Comparison of ENCODE assay signal across 12 cellular contexts in genomic region chr12:14950421-14950820, GRCh38. TPM values are rescaled to one million over a fixed set of nuclear protein-coding genes. Genes with fewer than 3 reads are reported as not detected.
DNase-seq lines count a peak whose midpoint lies in the region; ATAC-seq, FAIRE-seq and TF ChIP-seq lines count a peak whose summit lies in the region.
"Had no signal": no experiment of that assay in that cellular context is flagged by ENCODE, and none has a peak within 500 bp of the region (broad histone marks: within the 10 kb centered on the region; RNA-seq: fewer than 3 reads in every experiment).

No MANE protein-coding gene starts in this region.

- H4K8ac ChIP-seq in neuronal stem cell (ENCODE audit: low read depth, low read length) (no peak overlapping the region), H9 (replicated peaks; ENCODE audit: insufficient read length, low read depth, low read length) (no peak overlapping the region)

- H2BK5ac ChIP-seq in neuronal stem cell (ENCODE audit: low read length) (no peak overlapping the region), H9 (ENCODE audit: insufficient read length, low read length) (no peak overlapping the region)

- DNase-seq in GM06990 (ENCODE audit: extremely low read depth, insufficient read length) (peak; percentile 76), neuronal stem cell (ENCODE audit: low spot score) (no peak), pons (ENCODE audit: low spot score) (no peak), H54 (ENCODE audit: insufficient read length, low spot score) (no peak), H9 (no peak)
- no peak for DNase-seq in activated naive CD8-positive, alpha-beta T cell treated with anti-CD3 and anti-CD28 coated beads for 36 hours
- DNase-seq: activated CD8-positive, alpha-beta memory T cell treated with anti-CD3 and anti-CD28 coated beads, Interleukin-2, amount 50 U/mL, for 4 hours had no signal

- H2BK12ac ChIP-seq in neuronal stem cell (ENCODE audit: low read length), result no peak overlapping the region
- no peak overlapping the region for H2BK12ac ChIP-seq in H9 (ENCODE audit: insufficient read length, low read depth, low read length)

- H3K23ac ChIP-seq in neuronal stem cell (ENCODE audit: low read depth, low read length, poor library complexity) (no peak overlapping the region), H9 (ENCODE audit: insufficient read length, low read depth, low read length) (no peak overlapping the region)

- H3K9ac ChIP-seq in neuronal stem cell (ENCODE audit: low read depth, low read length, poor library complexity) (no peak overlapping the region), H9 (ENCODE audit: extremely low read depth, insufficient read length, low read length) (no peak overlapping the region)

- no peaks in the 10 kb centered on the region for H3K79me1 ChIP-seq in neuronal stem cell (ENCODE audit: low read depth, low read length)
- no peaks in the 10 kb centered on the region for H3K79me1 ChIP-seq in H9 (ENCODE audit: insufficient read depth, low read depth, low read length, poor library complexity, severe bottlenecking)

- H4K5ac ChIP-seq in H9 (ENCODE audit: insufficient read length, low read depth, low read length), result no peak overlapping the region

- no peak overlapping the region; the same call in 1 of the 2 replicates for H3K4me3 ChIP-seq in GM06990 (replicated peaks; ENCODE audit: low read depth, low read length)
- H3K4me3 ChIP-seq in neuronal stem cell (ENCODE audit: low read length in 2 of 2), result no peak overlapping the region

- H3K4me3 Mint-ChIP-seq in activated naive CD8-positive, alpha-beta T cell treated with anti-CD3 and anti-CD28 coated beads for 36 hours, result peak overlapping the region; percentile 86
- H3K4me3 Mint-ChIP-seq in H9, result no peak overlapping the region

- H2BK15ac ChIP-seq in neuronal stem cell (ENCODE audit: low read length) (no peak overlapping the region), H9 (ENCODE audit: low read depth, low read length) (no peak overlapping the region)

- H3K9me3 ChIP-seq in neuronal stem cell (replicated peaks in 1 of 2; ENCODE audit: control insufficient read depth in 2 of 2, insufficient read depth in 1 of 2, low read depth in 1 of 2, low read length in 2 of 2) (no peaks in the 10 kb centered on the region), H9 (ENCODE audit: control insufficient read depth, low read depth, low read length) (no peaks in the 10 kb centered on the region)

- peak overlapping the region; percentile 49 for H3K27ac ChIP-seq in neuronal stem cell (replicated peaks; ENCODE audit: low read length)
- no peak overlapping the region for H3K27ac ChIP-seq in H9 (ENCODE audit: insufficient read length, low read depth, low read length)

- H2AK5ac ChIP-seq in neuronal stem cell (ENCODE audit: low read depth, low read length) (no peak overlapping the region), H9 (ENCODE audit: insufficient read length, low read length) (no peak overlapping the region)

- H3K18ac ChIP-seq in neuronal stem cell (ENCODE audit: low read length), result no peak overlapping the region
- no peak overlapping the region for H3K18ac ChIP-seq in H9 (ENCODE audit: insufficient read length, low read depth, low read length)

- WGBS in neuronal stem cell (ENCODE audit: extremely low coverage in 2 of 2, insufficient read length in 2 of 2, insufficient replicate concordance in 1 of 2), 2 donors, result no CpG with 5 or more reads among the region's 4 CpGs
- no CpG with 5 or more reads among the region's 4 CpGs for WGBS in H9 (ENCODE audit: extremely low coverage, insufficient read length, low lambda C conversion rate)

- H3K14ac ChIP-seq in neuronal stem cell (ENCODE audit: low read length) (no peak overlapping the region), H9 (ENCODE audit: insufficient read depth, low read length) (no peak overlapping the region)

- H3K4me1 ChIP-seq in neuronal stem cell (ENCODE audit: control insufficient read depth in 2 of 2, insufficient read depth in 1 of 2, low read depth in 1 of 2, low read length in 2 of 2) (peaks cover 13 to 15% of the 10 kb centered on the region in 2 donors), H9 (ENCODE audit: insufficient read depth, low read length) (peaks cover 6% of the 10 kb centered on the region; the same call in 1 of the 2 replicates)

- H3K27me3 Mint-ChIP-seq in activated naive CD8-positive, alpha-beta T cell treated with anti-CD3 and anti-CD28 coated beads for 36 hours, result no peaks in the 10 kb centered on the region
- no peaks in the 10 kb centered on the region; the same call in 1 of the 2 replicates for H3K27me3 Mint-ChIP-seq in H9 (ENCODE audit: low read depth)

- no peak overlapping the region for H3T11ph ChIP-seq in H9 (ENCODE audit: low read length)

- no peak overlapping the region for H2BK20ac ChIP-seq in H9 (ENCODE audit: low read depth, low read length, poor library complexity, severe bottlenecking)

- no peak for TF ChIP-seq POLR2A in H54 (IDR thresholded peaks at IDR 0.05; ENCODE audit: low read depth, low read length)

- peaks cover 25% of the 10 kb centered on the region for H3K36me3 ChIP-seq in GM06990 (ENCODE audit: control insufficient read depth, insufficient read depth, low read length)
- H3K36me3 ChIP-seq in neuronal stem cell (replicated peaks in 1 of 2; ENCODE audit: control insufficient read depth in 2 of 2, insufficient read depth in 2 of 2, low read length in 2 of 2), result no peaks in the 10 kb centered on the region

- H3K56ac ChIP-seq in H9 (ENCODE audit: insufficient read length, low read depth, low read length), result no peak overlapping the region

- H3K36me3 Mint-ChIP-seq in activated naive CD8-positive, alpha-beta T cell treated with anti-CD3 and anti-CD28 coated beads for 36 hours, result peaks cover 72% of the 10 kb centered on the region
- no peaks in the 10 kb centered on the region for H3K36me3 Mint-ChIP-seq in H9 (ENCODE audit: insufficient read depth in 1 of 3, low read depth in 3 of 3)

- no peaks in the 10 kb centered on the region for H3K79me2 ChIP-seq in H9 (ENCODE audit: insufficient read depth, low read length)

- TF ChIP-seq CTCF in GM06990 (IDR thresholded peaks at IDR 0.05; ENCODE audit: insufficient read depth, low read length, poor library complexity, severe bottlenecking) (no peak), H9 (conservative IDR thresholded peaks at IDR 0.05) (no peak)

- no peak overlapping the region for H3K4ac ChIP-seq in neuronal stem cell (ENCODE audit: low read length)
- no peak overlapping the region for H3K4ac ChIP-seq in H9 (ENCODE audit: low read depth, low read length)

- H2AFZ ChIP-seq in neuronal stem cell (ENCODE audit: low read length), result no peak overlapping the region
- no peak overlapping the region for H2AFZ ChIP-seq in H9 (ENCODE audit: low read length)

- H3K27ac Mint-ChIP-seq in activated naive CD8-positive, alpha-beta T cell treated with anti-CD3 and anti-CD28 coated beads for 36 hours, result peak overlapping the region; percentile 93
- no peak overlapping the region for H3K27ac Mint-ChIP-seq in H9

- no peak for FAIRE-seq in H54 (lab: Jason Lieb, UNC)
- FAIRE-seq: HepG2 had no signal

- H4K91ac ChIP-seq in neuronal stem cell (ENCODE audit: low read depth, low read length, poor library complexity) (no peak overlapping the region), H9 (ENCODE audit: insufficient read length, low read depth, low read length) (no peak overlapping the region)

- H3K4me2 ChIP-seq in neuronal stem cell (ENCODE audit: insufficient read depth, low read length, poor library complexity, severe bottlenecking), result no peak overlapping the region
- H3K4me2 ChIP-seq in H9 (ENCODE audit: insufficient read depth, insufficient read length, low read length), result no peak overlapping the region

- H3K9me3 Mint-ChIP-seq in activated naive CD8-positive, alpha-beta T cell treated with anti-CD3 and anti-CD28 coated beads for 36 hours, result no peaks in the 10 kb centered on the region
- no peaks in the 10 kb centered on the region for H3K9me3 Mint-ChIP-seq in H9

- no peaks in the 10 kb centered on the region for H3K23me2 ChIP-seq in H9 (ENCODE audit: insufficient read length, low read depth, low read length, poor library complexity, severe bottlenecking)

- no peaks in the 10 kb centered on the region for H4K20me1 ChIP-seq in H9 (ENCODE audit: control insufficient read depth, insufficient read depth, insufficient read length)

- H2BK120ac ChIP-seq in neuronal stem cell (ENCODE audit: low read depth, low read length) (no peak overlapping the region), H9 (ENCODE audit: low read depth, low read length, poor library complexity, severe bottlenecking) (no peak overlapping the region)

- ATAC-seq in HG03442 (IDR thresholded peaks at IDR 0.05; ENCODE audit: unreplicated experiment) (peak; percentile 15), GM19455 (IDR thresholded peaks at IDR 0.05; ENCODE audit: unreplicated experiment) (no peak)
- ATAC-seq: PC-3 had no signal

- H3K27me3 ChIP-seq in GM06990 (replicated peaks; ENCODE audit: control insufficient read depth, insufficient read depth, low read length) (no peaks in the 10 kb centered on the region), neuronal stem cell (ENCODE audit: control insufficient read depth in 3 of 3, insufficient read depth in 3 of 3, low read depth in 1 of 3, low read length in 3 of 3) (no peaks in the 10 kb centered on the region), H9 (ENCODE audit: insufficient read depth, low read length) (no peaks in the 10 kb centered on the region)

- peaks cover 82% of the 10 kb centered on the region for H3K4me1 Mint-ChIP-seq in activated naive CD8-positive, alpha-beta T cell treated with anti-CD3 and anti-CD28 coated beads for 36 hours
- peaks cover 10 to 13% of the 10 kb centered on the region in 2 experiments for H3K4me1 Mint-ChIP-seq in H9

RNA-seq across cellular contexts. Expression of gene ARHGDIB, which starts 11.0 kb away (rescaled TPM):
- 100 to 1,000 TPM; 652 to 665 TPM for total RNA-seq in activated naive CD8-positive, alpha-beta T cell treated with anti-CD3 and anti-CD28 coated beads for 36 hours
- 1.2 TPM for polyA plus RNA-seq in neuronal stem cell (2013, experiment 1 of 2)
- 1.00 TPM for polyA plus RNA-seq in neuronal stem cell (2013, experiment 2 of 2)
- 0.29 and 0.44 TPM in 2 replicates for total RNA-seq in H9 (2021)

RNA-seq across cellular contexts. Expression of gene ERP27, which starts 12.1 kb away (rescaled TPM):
- total RNA-seq in activated naive CD8-positive, alpha-beta T cell treated with anti-CD3 and anti-CD28 coated beads for 36 hours, result 1 to 10 TPM; 1.3 to 1.6 TPM
- polyA plus RNA-seq in neuronal stem cell (2013, experiment 1 of 2), result 0.01 TPM
- not detected for polyA plus RNA-seq in neuronal stem cell (2013, experiment 2 of 2)
- total RNA-seq in H9 (2021), result not detected in 2 replicates
- total RNA-seq: H4, PC-3 had no signal

RNA-seq across cellular contexts. Expression of gene PDE6H, which starts 22.4 kb away (rescaled TPM):
- not detected for total RNA-seq in activated naive CD8-positive, alpha-beta T cell treated with anti-CD3 and anti-CD28 coated beads for 36 hours
- polyA plus RNA-seq in neuronal stem cell (2013, experiment 1 of 2), result not detected
- not detected for polyA plus RNA-seq in neuronal stem cell (2013, experiment 2 of 2)
- total RNA-seq in H9 (2021), result not detected in 2 replicates
- total RNA-seq: H4, HepG2, PC-3 had no signal
- polyA plus RNA-seq: HepG2 had no signal

Comparison
In these comparisons a context has a peak if more than half of its experiments do, and no peak if none do; other contexts are left out.
1. RNA of gene ARHGDIB, which starts 11.0 kb away (total RNA-seq): 652 to 665 TPM in activated naive CD8-positive, alpha-beta T cell treated with anti-CD3 and anti-CD28 coated beads for 36 hours; 0.29 to 0.44 TPM in H9; every median in the first group is over 100 times any median in the second.